20 cellular contexts compared by ENCODE assay signal in genomic region chr7:69595415-69595814, GRCh38. TPM values are rescaled to one million over a fixed set of nuclear protein-coding genes. Genes with fewer than 3 reads are reported as not detected.
DNase-seq lines count a peak whose midpoint lies in the region; ATAC-seq and TF ChIP-seq lines count a peak whose summit lies in the region.
"Had no signal": no experiment of that assay in that cellular context is flagged by ENCODE, and none has a peak within 500 bp of the region (broad histone marks: within the 10 kb centered on the region; RNA-seq: fewer than 3 reads in every experiment).

No MANE protein-coding gene starts in this region.

- H3K9me3 ChIP-seq in HEK293 (ENCODE audit: control insufficient read depth, insufficient read depth, low read depth, low read length): no peaks in the 10 kb centered on the region
- H3K9me3 ChIP-seq: A549, BE2C had no signal

- TF ChIP-seq CTCF in natural killer cell (IDR thresholded peaks at IDR 0.05) (no peak), HEK293 (tag by site-specific recombination; IDR thresholded peaks at IDR 0.05) (no peak), nephron (IDR thresholded peaks at IDR 0.05; ENCODE audit: unreplicated experiment in 3 of 3) (no peak)

- POLR2A ChIA-PET in HEK293 (lab: Yijun Ruan, JAX): no interaction called here
- POLR2A ChIA-PET in activated CD4-positive, alpha-beta memory T cell treated with anti-CD3 and anti-CD28 coated beads, Interleukin-2, amount 10 ng/mL, durations not matched to agents 7 days and 5 days (lab: Charles Lee): no interaction called here

- no peak for ATAC-seq in natural killer cell
- ATAC-seq in natural killer cell treated with Interleukin-12 subunit alpha and Interleukin-12 subunit beta and Interleukin-15 and Interleukin-18, amount 100 ng/mL, for 72 hours: no peak
- ATAC-seq: A549; CD8-positive, alpha-beta T cell had no signal

- DNase-seq in natural killer cell: no peak
- DNase-seq in natural killer cell treated with Interleukin-12 subunit alpha and Interleukin-12 subunit beta and Interleukin-15 and Interleukin-18, amount 100 ng/mL, for 72 hours (ENCODE audit: low spot score): no peak
- DNase-seq in superior temporal gyrus (ENCODE audit: extremely low spot score): peak; percentile 9
- no peak for DNase-seq in HK-2 (ENCODE audit: unreplicated experiment)
- DNase-seq in ecto neural progenitor cell (ENCODE audit: low spot score): no peak
- DNase-seq in activated CD4-positive, alpha-beta memory T cell treated with anti-CD3 and anti-CD28 coated beads, Interleukin-2, amount 10 ng/mL, durations not matched to agents 7 days and 5 days: no peak
- DNase-seq: AML-193; BE2C; Caco-2; Calu3; CD4-positive, CD25-positive, alpha-beta regulatory T cell; CD8-positive, alpha-beta T cell; DMS79 treated with DMSO at 0.1 percent for 48 hours; GF-D8 had no signal

- H3K36me3 Mint-ChIP-seq in natural killer cell: no peaks in the 10 kb centered on the region
- H3K36me3 Mint-ChIP-seq in natural killer cell treated with Interleukin-12 subunit alpha and Interleukin-12 subunit beta and Interleukin-15 and Interleukin-18, amount 100 ng/mL, for 72 hours: no peaks in the 10 kb centered on the region
- H3K36me3 Mint-ChIP-seq in nephron (ENCODE audit: low read depth): no peaks in the 10 kb centered on the region
- peaks cover 2% of the 10 kb centered on the region for H3K36me3 Mint-ChIP-seq in activated CD4-positive, alpha-beta memory T cell treated with anti-CD3 and anti-CD28 coated beads, Interleukin-2, amount 10 ng/mL, durations not matched to agents 7 days and 5 days (ENCODE audit: low read depth)
- H3K36me3 Mint-ChIP-seq: CD4-positive, CD25-positive, alpha-beta regulatory T cell; CD8-positive, alpha-beta T cell had no signal

- CTCF ChIA-PET in HEK293 (lab: Yijun Ruan, JAX): interaction anchor here (0.6 kb wide), 1 partner anchor 125 kb away, joined by 4 read pairs; no protein-coding TSS in a partner anchor
- CTCF ChIA-PET in activated CD4-positive, alpha-beta memory T cell treated with anti-CD3 and anti-CD28 coated beads, Interleukin-2, amount 10 ng/mL, durations not matched to agents 7 days and 5 days (lab: Charles Lee): no interaction called here

- no peaks in the 10 kb centered on the region for H3K36me3 ChIP-seq in HEK293 (ENCODE audit: control insufficient read depth in 2 of 2, insufficient read depth in 1 of 2, low read length in 2 of 2)
- H3K36me3 ChIP-seq: BE2C, BLaER1 had no signal

- H3K27ac Mint-ChIP-seq in natural killer cell (peak overlapping the region in 1 of 2 donors; percentile 29), nephron (no peak overlapping the region)
- no peak overlapping the region for H3K27ac Mint-ChIP-seq in natural killer cell treated with Interleukin-12 subunit alpha and Interleukin-12 subunit beta and Interleukin-15 and Interleukin-18, amount 100 ng/mL, for 72 hours
- no peak overlapping the region for H3K27ac Mint-ChIP-seq in activated CD4-positive, alpha-beta memory T cell treated with anti-CD3 and anti-CD28 coated beads, Interleukin-2, amount 10 ng/mL, durations not matched to agents 7 days and 5 days
- H3K27ac Mint-ChIP-seq: CD14-positive monocyte; CD4-positive, CD25-positive, alpha-beta regulatory T cell; CD8-positive, alpha-beta T cell had no signal

- H3K27ac ChIP-seq in HEK293 (ENCODE audit: extremely low read depth, low read depth, low read length): no peak overlapping the region
- H3K27ac ChIP-seq: 22Rv1, A549, BLaER1 had no signal

- intact Hi-C loops in natural killer cell (cut with micrococcal nuclease): loop anchor here (5.0 to 10.0 kb wide), 2 partner anchors 82 to 229 kb away; no protein-coding TSS in a partner anchor

- H3K9me3 Mint-ChIP-seq in natural killer cell (no peaks in the 10 kb centered on the region), nephron (no peaks in the 10 kb centered on the region)
- H3K9me3 Mint-ChIP-seq in natural killer cell treated with Interleukin-12 subunit alpha and Interleukin-12 subunit beta and Interleukin-15 and Interleukin-18, amount 100 ng/mL, for 72 hours: no peaks in the 10 kb centered on the region
- no peaks in the 10 kb centered on the region for H3K9me3 Mint-ChIP-seq in activated CD4-positive, alpha-beta memory T cell treated with anti-CD3 and anti-CD28 coated beads, Interleukin-2, amount 10 ng/mL, durations not matched to agents 7 days and 5 days
- H3K9me3 Mint-ChIP-seq: CD8-positive, alpha-beta T cell had no signal

- H3K4me3 ChIP-seq in HEK293 (ENCODE audit: low read depth, low read length): no peak overlapping the region
- H3K4me3 ChIP-seq: A549, BLaER1 had no signal

- H3K27me3 Mint-ChIP-seq in natural killer cell (ENCODE audit: low read depth in 2 of 2): peaks cover 0 to 3% of the 10 kb centered on the region in 2 donors
- peaks cover 6% of the 10 kb centered on the region in 2 donors for H3K27me3 Mint-ChIP-seq in natural killer cell treated with Interleukin-12 subunit alpha and Interleukin-12 subunit beta and Interleukin-15 and Interleukin-18, amount 100 ng/mL, for 72 hours
- H3K27me3 Mint-ChIP-seq in nephron (ENCODE audit: low read depth): peaks cover 24% of the 10 kb centered on the region
- peaks cover 34% of the 10 kb centered on the region for H3K27me3 Mint-ChIP-seq in activated CD4-positive, alpha-beta memory T cell treated with anti-CD3 and anti-CD28 coated beads, Interleukin-2, amount 10 ng/mL, durations not matched to agents 7 days and 5 days

- H3K4me3 Mint-ChIP-seq in natural killer cell (peak overlapping the region; percentile 21), nephron (peak overlapping the region; percentile 1 to 90 (median 17))
- H3K4me3 Mint-ChIP-seq in natural killer cell treated with Interleukin-12 subunit alpha and Interleukin-12 subunit beta and Interleukin-15 and Interleukin-18, amount 100 ng/mL, for 72 hours: no peak overlapping the region
- H3K4me3 Mint-ChIP-seq in activated CD4-positive, alpha-beta memory T cell treated with anti-CD3 and anti-CD28 coated beads, Interleukin-2, amount 10 ng/mL, durations not matched to agents 7 days and 5 days: no peak overlapping the region
- H3K4me3 Mint-ChIP-seq: CD14-positive monocyte; CD8-positive, alpha-beta T cell had no signal

- no peaks in the 10 kb centered on the region; the same call in 1 of the 2 replicates for H3K4me1 ChIP-seq in HEK293 (ENCODE audit: control insufficient read depth, insufficient read depth, low read length)

- H3K4me1 Mint-ChIP-seq in natural killer cell (peaks cover 5 to 13% of the 10 kb centered on the region in 2 donors), nephron (no peaks in the 10 kb centered on the region)
- peaks cover 6 to 14% of the 10 kb centered on the region in 2 donors for H3K4me1 Mint-ChIP-seq in natural killer cell treated with Interleukin-12 subunit alpha and Interleukin-12 subunit beta and Interleukin-15 and Interleukin-18, amount 100 ng/mL, for 72 hours (ENCODE audit: low read depth in 2 of 2)
- H3K4me1 Mint-ChIP-seq in activated CD4-positive, alpha-beta memory T cell treated with anti-CD3 and anti-CD28 coated beads, Interleukin-2, amount 10 ng/mL, durations not matched to agents 7 days and 5 days: peaks cover 13% of the 10 kb centered on the region

TF ChIP-seq in HEK293, 187 proteins besides CTCF, POLR2A, EP300 and RAD21:
- TF ChIP-seq ZNF664 (tag by site-specific recombination; IDR thresholded peaks at IDR 0.05) (peak; percentile 90), KLF10 (tag by site-specific recombination; IDR thresholded peaks at IDR 0.05) (no peak), ZNF785 (tag by site-specific recombination; IDR thresholded peaks at IDR 0.05) (no peak)

RNA-seq across cellular contexts. Expression of gene AUTS2, which starts 2.9 kb away (rescaled TPM):
- total RNA-seq in natural killer cell: 100 to 1,000 TPM; 147 to 197 (median 155) TPM
- 10 to 100 TPM; 14.3 to 43.0 TPM for total RNA-seq in natural killer cell treated with Interleukin-12 subunit alpha and Interleukin-12 subunit beta and Interleukin-15 and Interleukin-18, amount 100 ng/mL, for 72 hours
- 10 to 100 TPM; 16.9 to 17.7 TPM for total RNA-seq in activated CD4-positive, alpha-beta memory T cell treated with anti-CD3 and anti-CD28 coated beads, Interleukin-2, amount 10 ng/mL, durations not matched to agents 7 days and 5 days
- total RNA-seq: Calu3 had no signal

Comparison
In these comparisons a context has a peak if more than half of its experiments do, and no peak if none do; other contexts are left out.
1. H3K4me3 Mint-ChIP-seq: peak in natural killer cell (single experiment) and nephron (3 of 3); none in natural killer cell treated with Interleukin-12 subunit alpha and Interleukin-12 subunit beta and Interleukin-15 and Interleukin-18, amount 100 ng/mL, for 72 hours (single experiment) and activated CD4-positive, alpha-beta memory T cell treated with anti-CD3 and anti-CD28 coated beads, Interleukin-2, amount 10 ng/mL, durations not matched to agents 7 days and 5 days (single experiment).